Comparison of ENCODE assay signal across 15 cellular contexts in the genomic region with DNA sequence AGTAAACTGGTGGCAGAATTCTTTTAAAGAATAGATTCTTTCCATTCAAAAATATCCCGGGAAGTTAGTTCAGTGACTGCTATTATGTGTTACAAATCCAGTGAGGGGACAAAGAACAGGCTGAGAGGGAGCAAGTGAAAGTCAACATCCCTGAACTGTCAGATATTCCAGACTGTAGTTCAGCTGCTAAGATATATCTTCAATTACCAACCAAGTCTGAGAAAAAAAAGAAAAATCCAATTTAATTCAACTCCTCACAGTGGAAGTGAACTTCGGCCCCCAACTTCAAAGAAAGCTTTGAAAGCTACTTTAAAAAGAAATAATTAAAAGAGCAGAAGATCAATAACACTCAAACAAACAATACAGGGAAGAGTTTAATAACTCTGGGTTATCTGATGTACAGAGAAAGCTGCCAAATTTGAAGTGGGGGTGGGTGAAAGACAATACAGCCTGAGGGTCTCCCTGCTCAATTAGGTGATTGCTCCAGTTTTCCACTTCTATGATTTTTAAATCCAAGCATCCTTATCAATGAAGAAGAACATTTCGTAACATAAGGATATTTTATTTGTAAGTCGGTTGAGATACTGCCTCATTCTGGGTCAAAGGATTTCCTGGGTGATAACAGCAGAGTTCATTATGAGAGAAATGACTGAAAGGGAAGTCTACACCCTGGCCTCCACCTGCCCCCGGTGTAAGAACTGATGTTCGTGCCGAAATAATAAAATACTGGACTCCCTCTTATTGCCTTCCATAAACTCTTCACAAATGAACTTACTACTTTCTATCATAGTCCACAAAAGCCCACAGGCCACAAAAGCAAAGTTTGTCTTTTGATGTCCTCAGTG.
DNase-seq lines count a peak whose midpoint lies in the region; ATAC-seq and TF ChIP-seq lines count a peak whose summit lies in the region.
"Had no signal": no experiment of that assay in that cellular context is flagged by ENCODE, and none has a peak within 500 bp of the region (broad histone marks: within the 10 kb centered on the region; RNA-seq: fewer than 3 reads in every experiment).

No MANE protein-coding gene starts in this region.

- intact Hi-C loops in Caco-2 (cut with micrococcal nuclease; ENCODE audit: unreplicated experiment): no loop called here

- no peaks in the 10 kb centered on the region for H3K79me1 ChIP-seq in neuronal stem cell (ENCODE audit: low read depth, low read length)

- POLR2A ChIA-PET in Caco-2 (lab: Charles Lee): no interaction called here

- H3K14ac ChIP-seq in neuronal stem cell (ENCODE audit: low read length): no peak overlapping the region

- no peak overlapping the region for H3K4me3 ChIP-seq in Caco-2 (ENCODE audit: low read depth, low read length)
- H3K4me3 ChIP-seq in neuronal stem cell (ENCODE audit: low read length in 2 of 2): no peak overlapping the region
- H3K4me3 ChIP-seq: BLaER1 treated with 17β-estradiol and CSF1 and Interleukin-3, amounts not matched to agents 10 nM and 100 nM; GM23338 had no signal

- no peak overlapping the region for H3K4ac ChIP-seq in neuronal stem cell (ENCODE audit: low read length)

- no peak overlapping the region for H3K9ac ChIP-seq in neuronal stem cell (ENCODE audit: low read depth, low read length, poor library complexity)
- H3K9ac ChIP-seq: BLaER1 treated with 17β-estradiol and CSF1 and Interleukin-3, amounts not matched to agents 10 nM and 100 nM had no signal

- WGBS in neuronal stem cell (ENCODE audit: extremely low coverage in 2 of 2, insufficient read length in 2 of 2, insufficient replicate concordance in 1 of 2), 2 donors: no CpG with 5 or more reads among the region's 7 CpGs

- H3K27ac ChIP-seq in neuronal stem cell (replicated peaks; ENCODE audit: low read length): no peak overlapping the region
- H3K27ac ChIP-seq: BLaER1 treated with 17β-estradiol and CSF1 and Interleukin-3, amounts not matched to agents 10 nM and 100 nM had no signal

- no peak overlapping the region for H2BK12ac ChIP-seq in neuronal stem cell (ENCODE audit: low read length)

- H3K27ac Mint-ChIP-seq in Caco-2 (ENCODE audit: unreplicated experiment) (peak overlapping the region; percentile 33), mesothelial cell of epicardium (peak overlapping the region; percentile 36)
- H3K27ac Mint-ChIP-seq in stimulated activated naive B cell treated with anti-CD40 and anti-IgM and Interleukin-4, amounts not matched to agents 10 μg/mL and 1 μg/mL and 100 μg/mL, for 72 hours: no peak overlapping the region
- H3K27ac Mint-ChIP-seq: CD4-positive, CD25-positive, alpha-beta regulatory T cell; GM23338 had no signal

- no peak overlapping the region for H2BK120ac ChIP-seq in neuronal stem cell (ENCODE audit: low read depth, low read length)

- no peak overlapping the region for H2BK15ac ChIP-seq in neuronal stem cell (ENCODE audit: low read length)

- H4K91ac ChIP-seq in neuronal stem cell (ENCODE audit: low read depth, low read length, poor library complexity): no peak overlapping the region

- H3K36me3 ChIP-seq in Caco-2 (ENCODE audit: control insufficient read depth, insufficient read depth, low read length): no peaks in the 10 kb centered on the region
- no peaks in the 10 kb centered on the region for H3K36me3 ChIP-seq in neuronal stem cell (replicated peaks in 1 of 2; ENCODE audit: control insufficient read depth in 2 of 2, insufficient read depth in 2 of 2, low read length in 2 of 2)
- H3K36me3 ChIP-seq: BLaER1 treated with 17β-estradiol and CSF1 and Interleukin-3, amounts not matched to agents 10 nM and 100 nM had no signal

- H2AFZ ChIP-seq in neuronal stem cell (ENCODE audit: low read length): peak overlapping the region; percentile 36
- H2AFZ ChIP-seq: GM23338 had no signal

- H3K9me3 ChIP-seq in Caco-2: no peaks in the 10 kb centered on the region
- H3K9me3 ChIP-seq in neuronal stem cell (replicated peaks in 1 of 2; ENCODE audit: control insufficient read depth in 2 of 2, insufficient read depth in 1 of 2, low read depth in 1 of 2, low read length in 2 of 2): no peaks in the 10 kb centered on the region
- H3K9me3 ChIP-seq: BLaER1 treated with 17β-estradiol and CSF1 and Interleukin-3, amounts not matched to agents 10 nM and 100 nM had no signal

- no peak overlapping the region for H3K23ac ChIP-seq in neuronal stem cell (ENCODE audit: low read depth, low read length, poor library complexity)

- H3K36me3 Mint-ChIP-seq in Caco-2 (ENCODE audit: insufficient read depth, unreplicated experiment) (no peaks in the 10 kb centered on the region), mesothelial cell of epicardium (no peaks in the 10 kb centered on the region)
- H3K36me3 Mint-ChIP-seq in stimulated activated naive B cell treated with anti-CD40 and anti-IgM and Interleukin-4, amounts not matched to agents 10 μg/mL and 1 μg/mL and 100 μg/mL, for 72 hours: no peaks in the 10 kb centered on the region
- H3K36me3 Mint-ChIP-seq: CD4-positive, CD25-positive, alpha-beta regulatory T cell had no signal

- H4K8ac ChIP-seq in neuronal stem cell (ENCODE audit: low read depth, low read length): no peak overlapping the region

- ATAC-seq in HG03159 (IDR thresholded peaks at IDR 0.05; ENCODE audit: unreplicated experiment): no peak
- ATAC-seq in stimulated activated naive B cell treated with anti-CD40 and anti-IgM and Interleukin-4, amounts not matched to agents 10 μg/mL and 1 μg/mL and 100 μg/mL, for 72 hours (replicated peaks): no peak
- ATAC-seq: GM23338 had no signal

- no peak overlapping the region for H3K18ac ChIP-seq in neuronal stem cell (ENCODE audit: low read length)

- H3K27me3 Mint-ChIP-seq in Caco-2 (ENCODE audit: insufficient read depth, unreplicated experiment) (peaks cover 2% of the 10 kb centered on the region), mesothelial cell of epicardium (ENCODE audit: low read depth) (no peaks in the 10 kb centered on the region)
- H3K27me3 Mint-ChIP-seq in stimulated activated naive B cell treated with anti-CD40 and anti-IgM and Interleukin-4, amounts not matched to agents 10 μg/mL and 1 μg/mL and 100 μg/mL, for 72 hours: peaks cover 0 to 4% of the 10 kb centered on the region in 2 donors
- H3K27me3 Mint-ChIP-seq: CD4-positive, CD25-positive, alpha-beta regulatory T cell had no signal

- no peak overlapping the region for H2AK5ac ChIP-seq in neuronal stem cell (ENCODE audit: low read depth, low read length)

- BruUV-seq in Caco-2 (replicated peaks; lab: Mats Ljungman, UMichigan): no TSS peak

- H3K4me1 Mint-ChIP-seq in Caco-2 (ENCODE audit: low read depth, unreplicated experiment) (peaks cover 31% of the 10 kb centered on the region), mesothelial cell of epicardium (peaks cover 43% of the 10 kb centered on the region)
- no peaks in the 10 kb centered on the region for H3K4me1 Mint-ChIP-seq in stimulated activated naive B cell treated with anti-CD40 and anti-IgM and Interleukin-4, amounts not matched to agents 10 μg/mL and 1 μg/mL and 100 μg/mL, for 72 hours
- H3K4me1 Mint-ChIP-seq: CD4-positive, CD25-positive, alpha-beta regulatory T cell; GM23338 had no signal

- H3K4me2 ChIP-seq in neuronal stem cell (ENCODE audit: insufficient read depth, low read length, poor library complexity, severe bottlenecking): no peak overlapping the region
- H3K4me2 ChIP-seq: GM23338 had no signal

- peaks cover 15% of the 10 kb centered on the region for H3K4me1 ChIP-seq in Caco-2
- no peaks in the 10 kb centered on the region for H3K4me1 ChIP-seq in neuronal stem cell (ENCODE audit: control insufficient read depth in 2 of 2, insufficient read depth in 1 of 2, low read depth in 1 of 2, low read length in 2 of 2)

- H3K9me3 Mint-ChIP-seq in Caco-2 (ENCODE audit: unreplicated experiment): no peaks in the 10 kb centered on the region
- no peaks in the 10 kb centered on the region for H3K9me3 Mint-ChIP-seq in mesothelial cell of epicardium
- H3K9me3 Mint-ChIP-seq in stimulated activated naive B cell treated with anti-CD40 and anti-IgM and Interleukin-4, amounts not matched to agents 10 μg/mL and 1 μg/mL and 100 μg/mL, for 72 hours: no peaks in the 10 kb centered on the region
- H3K9me3 Mint-ChIP-seq: GM23338 had no signal

- H3K27me3 ChIP-seq in Caco-2 (replicated peaks; ENCODE audit: control insufficient read depth, insufficient read depth, low read length): no peaks in the 10 kb centered on the region
- no peaks in the 10 kb centered on the region for H3K27me3 ChIP-seq in neuronal stem cell (ENCODE audit: control insufficient read depth in 3 of 3, insufficient read depth in 3 of 3, low read depth in 1 of 3, low read length in 3 of 3)
- H3K27me3 ChIP-seq: BLaER1 treated with 17β-estradiol and CSF1 and Interleukin-3, amounts not matched to agents 10 nM and 100 nM had no signal

- TF ChIP-seq CTCF in Caco-2 (IDR thresholded peaks at IDR 0.05; ENCODE audit: insufficient read depth in 1 of 2, low read depth in 1 of 2, low read length in 1 of 2, severe bottlenecking in 1 of 2, unreplicated experiment in 1 of 2): no peak
- no peak for TF ChIP-seq CTCF in mesothelial cell of epicardium (IDR thresholded peaks at IDR 0.05; ENCODE audit: unreplicated experiment)

- DNase-seq in Caco-2 (no peak), SW480 (ENCODE audit: low spot score) (peak; percentile 84), mesothelial cell of epicardium (ENCODE audit: low spot score in 2 of 2, unreplicated experiment in 2 of 2) (no peak), neuronal stem cell (ENCODE audit: low spot score) (no peak), OCI-M2 (lab: John Stamatoyannopoulos, UW; ENCODE audit: unreplicated experiment) (no peak)
- DNase-seq in stimulated activated naive B cell treated with anti-CD40 and anti-IgM and Interleukin-4, amounts not matched to agents 10 μg/mL and 1 μg/mL and 100 μg/mL, for 72 hours: no peak
- DNase-seq: 8988T; AML-193; Calu3; CD4-positive, CD25-positive, alpha-beta regulatory T cell; DMS 273 treated with DMSO at 0.1 percent for 48 hours; H7 had no signal

- H3K4me3 Mint-ChIP-seq in Caco-2 (ENCODE audit: unreplicated experiment) (peak overlapping the region; percentile 1), mesothelial cell of epicardium (no peak overlapping the region)
- H3K4me3 Mint-ChIP-seq in stimulated activated naive B cell treated with anti-CD40 and anti-IgM and Interleukin-4, amounts not matched to agents 10 μg/mL and 1 μg/mL and 100 μg/mL, for 72 hours: no peak overlapping the region
- H3K4me3 Mint-ChIP-seq: CD4-positive, CD25-positive, alpha-beta regulatory T cell; GM23338 had no signal

- CTCF ChIA-PET in Caco-2 (lab: Charles Lee): no interaction called here

- no peak overlapping the region for H2BK5ac ChIP-seq in neuronal stem cell (ENCODE audit: low read length)
